In genomic region chr2:20632446-20632990, GRCh38 we compare ENCODE assay signal across 25 cellular contexts. TPM values are rescaled to one million over a fixed set of nuclear protein-coding genes. Genes with fewer than 3 reads are reported as not detected.
DNase-seq lines count a peak whose midpoint lies in the region; ATAC-seq and TF ChIP-seq lines count a peak whose summit lies in the region.
"Had no signal": no experiment of that assay in that cellular context is flagged by ENCODE, and none has a peak within 500 bp of the region (broad histone marks: within the 10 kb centered on the region; RNA-seq: fewer than 3 reads in every experiment).

No MANE protein-coding gene starts in this region.

- no peak for TF ChIP-seq POLR2A in upper lobe of left lung (IDR thresholded peaks at IDR 0.05)

- TF ChIP-seq EP300 in upper lobe of left lung (IDR thresholded peaks at IDR 0.05), result no peak

- H3K9me3 ChIP-seq in mucosa of stomach (ENCODE audit: control insufficient read depth, low read length) (no peaks in the 10 kb centered on the region), upper lobe of left lung (no peaks in the 10 kb centered on the region)
- H3K9me3 ChIP-seq: gastrocnemius medialis had no signal

- H3K4me1 Mint-ChIP-seq in chondrocyte (ENCODE audit: low read depth), result peaks cover 27% of the 10 kb centered on the region
- H3K4me1 Mint-ChIP-seq: activated naive CD8-positive, alpha-beta T cell treated with anti-CD3 and anti-CD28 coated beads, Interleukin-2, amount 50 U/mL, for 24 hours had no signal

- TF ChIP-seq CTCF in chondrocyte (IDR thresholded peaks at IDR 0.05) (no peak), upper lobe of left lung (IDR thresholded peaks at IDR 0.05) (no peak)

- no peak for ATAC-seq in Right ventricle myocardium superior (ENCODE audit: poor library complexity)
- no peak for ATAC-seq in left ventricle myocardium superior
- ATAC-seq in upper lobe of left lung (ENCODE audit: low FRiP score in 2 of 2), result no peak
- ATAC-seq: activated CD8-positive, alpha-beta T cell treated with anti-CD3 and anti-CD28 coated beads, Interleukin-2, amount 10 ng/mL, durations not matched to agents 7 days and 5 days; activated naive CD8-positive, alpha-beta T cell treated with anti-CD3 and anti-CD28 coated beads, Interleukin-2, amount 50 U/mL, for 24 hours; effector memory CD8-positive, alpha-beta T cell; esophagus mucosa; gastrocnemius medialis; GM23338 had no signal

- no peaks in the 10 kb centered on the region for H3K27me3 Mint-ChIP-seq in chondrocyte (ENCODE audit: low read depth)
- H3K27me3 Mint-ChIP-seq: activated naive CD8-positive, alpha-beta T cell treated with anti-CD3 and anti-CD28 coated beads, Interleukin-2, amount 50 U/mL, for 24 hours; effector memory CD8-positive, alpha-beta T cell; progenitor cell of endocrine pancreas had no signal

- peaks cover 42% of the 10 kb centered on the region for H3K4me1 ChIP-seq in mucosa of stomach (ENCODE audit: control insufficient read depth, insufficient read depth, low read length)
- H3K4me1 ChIP-seq in upper lobe of left lung, result peaks cover 27 to 34% (median 33%) of the 10 kb centered on the region in 4 donors

- peaks cover 2% of the 10 kb centered on the region for H3K36me3 Mint-ChIP-seq in chondrocyte (ENCODE audit: low read depth)

- no peak overlapping the region for H3K27ac Mint-ChIP-seq in chondrocyte (ENCODE audit: unreplicated experiment)
- H3K27ac Mint-ChIP-seq: activated CD8-positive, alpha-beta T cell treated with anti-CD3 and anti-CD28 coated beads, Interleukin-2, amount 10 ng/mL, durations not matched to agents 7 days and 5 days; effector memory CD8-positive, alpha-beta T cell; GM23338; T-helper 1 cell treated with Interleukin-12 subunit alpha and Interleukin-12 subunit beta and Interleukin-4 antibody, amounts not matched to agents 30 μg/mL and 1 μg/mL, for 36 hours had no signal

- H3K4me3 ChIP-seq in mucosa of stomach (ENCODE audit: low read length) (no peak overlapping the region), upper lobe of left lung (no peak overlapping the region)
- H3K4me3 ChIP-seq: gastrocnemius medialis, GM23338, lung had no signal

- intact Hi-C loops in Right ventricle myocardium superior (cut with DNase I) (loop anchor here (10.0 kb wide), 1 partner anchor 48 kb away; no protein-coding TSS in a partner anchor), left ventricle myocardium superior (cut with micrococcal nuclease) (no loop called here)

- 92 to 98% methylated on average over 6 to 7 of the region's 7 CpGs for WGBS in upper lobe of left lung, 2 donors

- no peaks in the 10 kb centered on the region for H3K9me3 Mint-ChIP-seq in chondrocyte (ENCODE audit: low read depth)
- H3K9me3 Mint-ChIP-seq: activated naive CD8-positive, alpha-beta T cell treated with anti-CD3 and anti-CD28 coated beads, Interleukin-2, amount 50 U/mL, for 24 hours; effector memory CD8-positive, alpha-beta T cell; GM23338; T-helper 1 cell treated with Interleukin-12 subunit alpha and Interleukin-12 subunit beta and Interleukin-4 antibody, amounts not matched to agents 30 μg/mL and 1 μg/mL, for 36 hours had no signal

- H3K36me3 ChIP-seq in mucosa of stomach (ENCODE audit: control insufficient read depth, insufficient read depth, low read length) (no peaks in the 10 kb centered on the region), upper lobe of left lung (peaks cover 0 to 24% (median 13%) of the 10 kb centered on the region in 4 donors)

- H3K27me3 ChIP-seq in mucosa of stomach (ENCODE audit: control insufficient read depth, insufficient read depth, low read length) (no peaks in the 10 kb centered on the region), upper lobe of left lung (no peaks in the 10 kb centered on the region)
- H3K27me3 ChIP-seq: gastrocnemius medialis had no signal

- no peak overlapping the region for H3K4me3 Mint-ChIP-seq in chondrocyte (ENCODE audit: unreplicated experiment)
- H3K4me3 Mint-ChIP-seq: activated CD8-positive, alpha-beta T cell treated with anti-CD3 and anti-CD28 coated beads, Interleukin-2, amount 10 ng/mL, durations not matched to agents 7 days and 5 days; activated naive CD8-positive, alpha-beta T cell treated with anti-CD3 and anti-CD28 coated beads, Interleukin-2, amount 50 U/mL, for 24 hours; effector memory CD8-positive, alpha-beta T cell; GM23338; T-helper 1 cell treated with Interleukin-12 subunit alpha and Interleukin-12 subunit beta and Interleukin-4 antibody, amounts not matched to agents 30 μg/mL and 1 μg/mL, for 36 hours had no signal

- peak overlapping the region; percentile 15 to 86 (median 82) for H3K27ac ChIP-seq in upper lobe of left lung

- peak overlapping the region; percentile 25 for H3K9ac ChIP-seq in mucosa of stomach (ENCODE audit: low read length)

- peak; percentile 27 for DNase-seq in Right ventricle myocardium superior
- no peak for DNase-seq in left ventricle myocardium superior
- peak; percentile 46 for DNase-seq in chondrocyte (ENCODE audit: low spot score)
- DNase-seq in upper lobe of left lung, result no peak
- DNase-seq in AG20443 (ENCODE audit: low spot score), result no peak
- no peak for DNase-seq in activated T-cell treated with anti-CD3 and anti-CD28 coated beads, Interleukin-2, amount 50 U/mL, for 48 hours
- DNase-seq in stimulated activated naive CD4-positive, alpha-beta T cell treated with Interleukin-2 at 50 U/mL for 16 hours (lab: John Stamatoyannopoulos, UW), result no peak
- DNase-seq: activated CD4-positive, CD25-positive, alpha-beta regulatory T cell treated with anti-CD3 and anti-CD28 coated beads, Interleukin-2, amount 50 U/mL, for 72 hours; activated CD8-positive, alpha-beta T cell treated with anti-CD3 and anti-CD28 coated beads, Interleukin-2, amount 10 ng/mL, durations not matched to agents 7 days and 5 days; activated gamma-delta T cell treated with Interleukin-2 at 50 U/mL for 16 hours; activated naive CD8-positive, alpha-beta T cell treated with anti-CD3 and anti-CD28 coated beads, Interleukin-2, amount 50 U/mL, for 24 hours; effector memory CD8-positive, alpha-beta T cell; gastrocnemius medialis; hypothalamus; KG1; MV-4-11; NCI-H146; NCI-H69 had no signal

RNA-seq across cellular contexts. Expression of gene HS1BP3, which starts 18.4 kb away (rescaled TPM):
- total RNA-seq in Right ventricle myocardium superior, result 19.7 TPM
- 20.2 TPM for total RNA-seq in left ventricle myocardium superior
- 24.6 to 33.8 TPM (median 33.2 TPM) in 3 replicates for total RNA-seq in chondrocyte
- total RNA-seq in upper lobe of left lung, result 10 to 100 TPM; 41.0 to 45.8 (median 42.7) TPM

RNA-seq across cellular contexts. Expression of gene GDF7, which starts 34.4 kb away (rescaled TPM):
- total RNA-seq in Right ventricle myocardium superior (0.38 TPM), left ventricle myocardium superior (0.32 TPM), chondrocyte (10.9 to 12.8 TPM (median 12.6 TPM) in 3 replicates), upper lobe of left lung (1 to 10 TPM in 1 of 6 donors, under 1 TPM in 5; under 0.01 to 1.8 (median 0.44) TPM)
- total RNA-seq: activated CD8-positive, alpha-beta T cell treated with anti-CD3 and anti-CD28 coated beads, Interleukin-2, amount 10 ng/mL, durations not matched to agents 7 days and 5 days; RPMI7951 had no signal

Comparison
In these comparisons a context has a peak if more than half of its experiments do, and no peak if none do; other contexts are left out.
1. DNase-seq: peak in Right ventricle myocardium superior (single experiment) and chondrocyte (single experiment); none in left ventricle myocardium superior (single experiment), upper lobe of left lung (0 of 2), AG20443 (single experiment), activated T-cell treated with anti-CD3 and anti-CD28 coated beads, Interleukin-2, amount 50 U/mL, for 48 hours (0 of 2) and stimulated activated naive CD4-positive, alpha-beta T cell treated with Interleukin-2 at 50 U/mL for 16 hours (single experiment).